Comparison of ENCODE assay signal across 36 cellular contexts in the genomic region with DNA sequence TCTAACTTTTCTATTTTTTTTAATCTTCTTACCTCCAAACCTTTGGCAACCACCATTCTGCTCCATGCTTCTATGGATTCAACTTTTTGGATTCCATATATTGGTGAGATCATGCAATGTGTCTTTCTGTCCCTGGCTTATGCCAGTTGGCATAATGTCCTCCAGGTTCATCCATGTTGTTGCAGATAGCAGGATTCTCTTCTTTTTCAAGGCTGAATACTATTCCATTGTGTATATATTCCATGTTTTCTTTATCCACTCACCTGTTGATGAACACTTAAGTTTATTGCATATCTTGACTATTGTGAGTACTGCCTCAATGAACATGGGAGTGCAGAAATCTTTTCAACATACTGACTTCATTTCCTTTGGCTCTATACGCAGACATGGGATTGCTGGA.
"Had no signal": no experiment of that assay in that cellular context is flagged by ENCODE, and none has a peak within 500 bp of the region (broad histone marks: within the 10 kb centered on the region; RNA-seq: fewer than 3 reads in every experiment).

No MANE protein-coding gene starts in this region.

- H3K27me3 ChIP-seq: MG63 had no signal

- DNase-seq: MG63, MM.1S, MV-4-11, NCI-H1048, NCI-H1092, NCI-H1092 treated with DMSO at 0.1 percent for 48 hours, NCI-H1105, NCI-H1105 treated with DMSO at 0.1 percent for 48 hours, NCI-H1417, NCI-H1417 treated with DMSO at 0.1 percent for 48 hours, NCI-H1436, NCI-H1436 treated with DMSO at 0.1 percent for 48 hours, NCI-H146, NCI-H1694, NCI-H1694 treated with DMSO at 0.1 percent for 48 hours, NCI-H187, NCI-H187 treated with DMSO at 0.1 percent for 48 hours, NCI-H1930, NCI-H2029, NCI-H2029 treated with DMSO at 0.1 percent for 48 hours, NCI-H2081, NCI-H2081 treated with DMSO at 0.1 percent for 48 hours, NCI-H2107, NCI-H2171, NCI-H2171 treated with DMSO at 0.1 percent for 48 hours, NCI-H2227 treated with DMSO at 0.1 percent for 48 hours, NCI-H226, NCI-H345, NCI-H446, NCI-H446 treated with DMSO at 0.1 percent for 48 hours, NCI-H510A, NCI-H510A treated with DMSO at 0.1 percent for 48 hours, NCI-H524, NCI-H524 treated with DMSO at 0.1 percent for 48 hours, NCI-H526, NCI-H526 treated with DMSO at 0.1 percent for 48 hours had no signal

- H3K9me3 ChIP-seq: MG63 had no signal

- H3K36me3 ChIP-seq: MG63 had no signal

- H3K4me3 ChIP-seq: MG63 had no signal
